8 cellular contexts compared by ENCODE assay signal in genomic region chr15:92809064-92809879, GRCh38.
DNase-seq lines count a peak whose midpoint lies in the region; ATAC-seq and TF ChIP-seq lines count a peak whose summit lies in the region.

No MANE protein-coding gene starts in this region.

- DNase-seq in DMS 273 treated with DMSO at 0.1 percent for 48 hours (lab: John Stamatoyannopoulos, UW) (peak; percentile 81), NT2/D1 (ENCODE audit: low read depth, low spot score) (peak; percentile 97), endothelial cell (ENCODE audit: low spot score) (peak; percentile 99), middle frontal gyrus (ENCODE audit: extremely low spot score, low spot score) (peak; percentile 93)
- DNase-seq in activated CD8-positive, alpha-beta memory T cell treated with anti-CD3 and anti-CD28 coated beads, Interleukin-2, amount 50 U/mL, for 4 hours: peak; percentile 98
- DNase-seq in stimulated activated CD8-positive, alpha-beta memory T cell treated with anti-CD3 and anti-CD28 coated beads, Interleukin-2, amount 100 ng/mL, for 1 hour (ENCODE audit: low read depth in 2 of 2): peak; percentile 97 to 98

- no peaks in the 10 kb centered on the region for H3K9me3 Mint-ChIP-seq in endothelial cell (ENCODE audit: unreplicated experiment)

- H3K4me1 Mint-ChIP-seq in endothelial cell (ENCODE audit: unreplicated experiment): peaks cover 19% of the 10 kb centered on the region

- H3K4me1 ChIP-seq in HUES6 (ENCODE audit: control insufficient read depth, insufficient read depth, low read length) (peaks cover 36% of the 10 kb centered on the region), NT2/D1 (ENCODE audit: insufficient read depth, insufficient read length) (peaks cover 1% of the 10 kb centered on the region)

- peaks cover 6% of the 10 kb centered on the region for H3K27me3 Mint-ChIP-seq in endothelial cell (ENCODE audit: unreplicated experiment)

- peak overlapping the region; percentile 100 for H3K27ac ChIP-seq in HUES6 (ENCODE audit: low read depth, low read length)

- ATAC-seq in GM21447 (IDR thresholded peaks at IDR 0.05; ENCODE audit: unreplicated experiment): peak; percentile 69

- peak overlapping the region; percentile 77 for H3K4me3 ChIP-seq in HUES6 (ENCODE audit: low read depth, low read length)
- peak overlapping the region; percentile 53 for H3K4me3 ChIP-seq in NT2/D1 (ENCODE audit: insufficient read length, low read depth)

- no peaks in the 10 kb centered on the region for H3K27me3 ChIP-seq in HUES6 (ENCODE audit: control insufficient read depth, insufficient read depth, low read length)
- H3K27me3 ChIP-seq in NT2/D1 (ENCODE audit: insufficient read depth, insufficient read length): no peaks in the 10 kb centered on the region

- peak; percentile 99 for TF ChIP-seq CTCF in endothelial cell (IDR thresholded peaks at IDR 0.05; ENCODE audit: unreplicated experiment)

- no peaks in the 10 kb centered on the region for H3K36me3 Mint-ChIP-seq in endothelial cell (ENCODE audit: low read depth, unreplicated experiment)

- H3K36me3 ChIP-seq in HUES6 (ENCODE audit: control insufficient read depth, insufficient read depth, low read length) (no peaks in the 10 kb centered on the region), NT2/D1 (ENCODE audit: insufficient read depth, insufficient read length, low read length) (no peaks in the 10 kb centered on the region)

- H3K9ac ChIP-seq in HUES6 (ENCODE audit: low read length) (peak overlapping the region; percentile 100), NT2/D1 (ENCODE audit: insufficient read length, low read depth) (peak overlapping the region; percentile 89)

- no peaks in the 10 kb centered on the region for H3K9me3 ChIP-seq in HUES6 (ENCODE audit: control insufficient read depth, insufficient read depth, low read depth, low read length)
- no peaks in the 10 kb centered on the region for H3K9me3 ChIP-seq in NT2/D1 (ENCODE audit: insufficient read depth, low read length)

- peak overlapping the region; percentile 90 for H3K4me3 Mint-ChIP-seq in endothelial cell (ENCODE audit: unreplicated experiment)

- peak overlapping the region; percentile 95 for H3K27ac Mint-ChIP-seq in endothelial cell (ENCODE audit: unreplicated experiment)

Comparison
In these comparisons a context has a peak if more than half of its experiments do, and no peak if none do; other contexts are left out.
1. Peak in every context shown above with its lines: DNase-seq, ATAC-seq, H3K4me3 ChIP-seq and H3K27ac ChIP-seq.